In the genomic region with DNA sequence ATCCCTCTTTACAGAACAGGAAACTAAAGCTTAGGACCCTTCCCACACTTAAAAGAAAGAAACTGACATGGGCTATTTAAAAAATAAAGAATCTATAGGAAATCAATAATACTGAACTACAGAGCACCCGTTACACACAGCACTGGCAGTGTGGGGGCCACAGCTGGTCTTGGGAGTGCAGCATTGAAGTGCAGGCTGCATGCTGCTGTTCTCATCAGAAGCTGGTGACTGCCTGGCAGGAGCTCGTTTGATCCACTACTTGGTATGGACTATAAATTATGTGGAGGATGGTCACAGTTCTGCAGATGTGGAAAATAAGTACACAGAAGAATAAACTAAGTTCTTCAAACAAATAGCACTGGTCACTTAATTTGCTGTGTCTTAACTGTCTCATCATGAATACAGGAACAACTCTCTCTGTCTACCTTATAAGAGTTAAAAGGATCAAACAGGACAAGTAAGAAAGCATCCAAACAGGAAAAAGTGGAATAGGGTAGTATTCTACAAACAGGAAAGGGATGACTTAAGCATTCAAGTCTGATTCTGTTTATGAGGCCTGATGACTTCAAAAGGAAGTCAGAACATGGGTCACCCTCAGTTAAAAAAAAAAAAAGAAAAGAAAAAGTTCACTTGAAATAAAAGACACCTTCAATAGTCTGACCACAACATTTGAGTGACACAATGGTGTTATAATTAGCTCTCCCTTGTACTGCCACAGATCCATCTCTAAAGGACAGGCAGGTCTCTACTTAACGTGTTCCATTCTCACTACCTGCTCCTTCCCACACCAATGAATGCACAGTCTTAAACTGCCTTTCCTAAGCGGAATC, we compare ENCODE assay signal across 22 cellular contexts. TPM values are rescaled to one million over a fixed set of nuclear protein-coding genes. Genes with fewer than 3 reads are reported as not detected.
A peak's percentile ranks its signal among the peaks of the same experiment; 100 is the strongest.
DNase-seq lines count a peak whose midpoint lies in the region; ATAC-seq and TF ChIP-seq lines count a peak whose summit lies in the region.
"Had no signal": no experiment of that assay in that cellular context is flagged by ENCODE, and none has a peak within 500 bp of the region (broad histone marks: within the 10 kb centered on the region; RNA-seq: fewer than 3 reads in every experiment).

No MANE protein-coding gene starts in this region.

- H3K27ac ChIP-seq in HEK293 (ENCODE audit: extremely low read depth, low read depth, low read length), result no peak overlapping the region
- peak overlapping the region; percentile 67 for H3K27ac ChIP-seq in psoas muscle
- H3K27ac ChIP-seq: colonic mucosa, GM23248, testis had no signal

- peaks cover 7% of the 10 kb centered on the region for H3K4me1 ChIP-seq in HEK293 (ENCODE audit: control insufficient read depth, insufficient read depth, low read length)
- peaks cover 46% of the 10 kb centered on the region for H3K4me1 ChIP-seq in psoas muscle
- H3K4me1 ChIP-seq: colonic mucosa, testis had no signal

- no peaks in the 10 kb centered on the region for H3K27me3 ChIP-seq in psoas muscle (ENCODE audit: insufficient read depth in 3 of 3, low read length in 2 of 3)
- H3K27me3 ChIP-seq: colonic mucosa, testis had no signal

- ATAC-seq in psoas muscle (peak; percentile 72 to 83 (median 74)), HG02884 (IDR thresholded peaks at IDR 0.05; ENCODE audit: unreplicated experiment) (no peak)
- ATAC-seq in natural killer cell treated with Interleukin-12 subunit alpha and Interleukin-12 subunit beta and Interleukin-15 and Interleukin-18, amount 100 ng/mL, for 72 hours, result no peak
- ATAC-seq: activated CD8-positive, alpha-beta T cell treated with anti-CD3 and anti-CD28 coated beads for 36 hours; CD8-positive, alpha-beta T cell; Panc1 had no signal

- no peaks in the 10 kb centered on the region for H3K9me3 ChIP-seq in HEK293 (ENCODE audit: control insufficient read depth, insufficient read depth, low read depth, low read length)
- H3K9me3 ChIP-seq in psoas muscle, result no peaks in the 10 kb centered on the region
- H3K9me3 ChIP-seq: colonic mucosa, testis had no signal

- peaks cover 10 to 18% of the 10 kb centered on the region in 2 donors for H3K27me3 Mint-ChIP-seq in natural killer cell treated with Interleukin-12 subunit alpha and Interleukin-12 subunit beta and Interleukin-15 and Interleukin-18, amount 100 ng/mL, for 72 hours

- 46 to 57% (median 48%) methylated on average over 4 of the region's 4 CpGs for WGBS in psoas muscle, 3 donors

- no peaks in the 10 kb centered on the region for H3K36me3 Mint-ChIP-seq in natural killer cell treated with Interleukin-12 subunit alpha and Interleukin-12 subunit beta and Interleukin-15 and Interleukin-18, amount 100 ng/mL, for 72 hours
- H3K36me3 Mint-ChIP-seq: CD8-positive, alpha-beta T cell had no signal

- intact Hi-C loops in head of caudate nucleus (cut with DNase I) (no loop called here), psoas muscle (cut with DNase I) (no loop called here)

- CTCF ChIA-PET in HEK293 (lab: Yijun Ruan, JAX), result interaction anchor here (0.9 to 1.1 kb wide), 3 partner anchors 16 to 422 kb away, joined by 3 to 4 read pairs (median 3); no protein-coding TSS in a partner anchor

- TF ChIP-seq CTCF in HEK293 (tag by site-specific recombination; IDR thresholded peaks at IDR 0.05) (no peak), psoas muscle (IDR thresholded peaks at IDR 0.05) (no peak)

- H3K27ac Mint-ChIP-seq in natural killer cell treated with Interleukin-12 subunit alpha and Interleukin-12 subunit beta and Interleukin-15 and Interleukin-18, amount 100 ng/mL, for 72 hours, result no peak overlapping the region
- H3K27ac Mint-ChIP-seq: activated B cell treated with CpG ODN at 0.5 μM for 24 hours; activated CD8-positive, alpha-beta T cell treated with anti-CD3 and anti-CD28 coated beads for 36 hours; CD8-positive, alpha-beta T cell had no signal

- DNase-seq in NCI-H69 (lab: John Stamatoyannopoulos, UW) (peak; percentile 37), head of caudate nucleus (peak in 22 of 42 donors; percentile 19 to 70 (median 44)), psoas muscle (no peak), COLO829 (ENCODE audit: low spot score) (no peak), NCI-H82 (lab: John Stamatoyannopoulos, UW) (no peak)
- DNase-seq in natural killer cell treated with Interleukin-12 subunit alpha and Interleukin-12 subunit beta and Interleukin-15 and Interleukin-18, amount 100 ng/mL, for 72 hours (ENCODE audit: low spot score), result no peak
- DNase-seq: activated B cell treated with CpG ODN at 0.5 μM for 24 hours; activated CD8-positive, alpha-beta T cell treated with anti-CD3 and anti-CD28 coated beads for 36 hours; activated naive CD4-positive, alpha-beta T cell treated with anti-CD3 and anti-CD28 coated beads, Interleukin-2, amount 50 U/mL, for 16 hours; activated T-cell treated with anti-CD3 and anti-CD28 coated beads, Interleukin-2, amount 50 U/mL, for 1 hour; CD8-positive, alpha-beta T cell; colonic mucosa; DND-41; GM23248; kidney glomerular epithelial cell; NCI-H1436; NCI-H2171; NCI-H526; testis had no signal

- H3K36me3 ChIP-seq in HEK293 (ENCODE audit: control insufficient read depth in 2 of 2, insufficient read depth in 1 of 2, low read length in 2 of 2) (no peaks in the 10 kb centered on the region), psoas muscle (ENCODE audit: insufficient read depth in 1 of 2, low read depth in 1 of 2) (no peaks in the 10 kb centered on the region)
- H3K36me3 ChIP-seq: colonic mucosa had no signal

- POLR2A ChIA-PET in HEK293 (lab: Yijun Ruan, JAX), result no interaction called here

- H3K4me3 ChIP-seq in HEK293 (ENCODE audit: low read depth, low read length) (no peak overlapping the region), psoas muscle (no peak overlapping the region)
- H3K4me3 ChIP-seq: colonic mucosa, GM23248, testis had no signal

- H3K4me1 Mint-ChIP-seq in natural killer cell treated with Interleukin-12 subunit alpha and Interleukin-12 subunit beta and Interleukin-15 and Interleukin-18, amount 100 ng/mL, for 72 hours (ENCODE audit: low read depth in 2 of 2), result no peaks in the 10 kb centered on the region
- H3K4me1 Mint-ChIP-seq: activated B cell treated with CpG ODN at 0.5 μM for 24 hours had no signal

- no peak overlapping the region for H3K4me3 Mint-ChIP-seq in natural killer cell treated with Interleukin-12 subunit alpha and Interleukin-12 subunit beta and Interleukin-15 and Interleukin-18, amount 100 ng/mL, for 72 hours
- H3K4me3 Mint-ChIP-seq: activated B cell treated with CpG ODN at 0.5 μM for 24 hours; activated CD8-positive, alpha-beta T cell treated with anti-CD3 and anti-CD28 coated beads for 36 hours; CD8-positive, alpha-beta T cell had no signal

- H3K9me3 Mint-ChIP-seq in natural killer cell treated with Interleukin-12 subunit alpha and Interleukin-12 subunit beta and Interleukin-15 and Interleukin-18, amount 100 ng/mL, for 72 hours, result no peaks in the 10 kb centered on the region
- H3K9me3 Mint-ChIP-seq: activated B cell treated with CpG ODN at 0.5 μM for 24 hours; activated CD8-positive, alpha-beta T cell treated with anti-CD3 and anti-CD28 coated beads for 36 hours; CD8-positive, alpha-beta T cell had no signal

TF ChIP-seq in HEK293, 187 proteins besides CTCF, POLR2A, EP300 and RAD21 (continues in another document):
- peak; percentile 42; the same call in 1 of the 2 replicates for TF ChIP-seq ZSCAN30 (tag by site-specific recombination; IDR thresholded peaks at IDR 0.05)
- TF ChIP-seq ZNF555 (tag by site-specific recombination; conservative IDR thresholded peaks at IDR 0.05), result no peak
- no peak for TF ChIP-seq ZBTB44 (tag by site-specific recombination; IDR thresholded peaks at IDR 0.05)
- TF ChIP-seq ZIC2 (tag by site-specific recombination; IDR thresholded peaks at IDR 0.05), result peak; percentile 50
- no peak for TF ChIP-seq ZFP69B (tag by site-specific recombination; IDR thresholded peaks at IDR 0.05)
- TF ChIP-seq, protein P1, sequence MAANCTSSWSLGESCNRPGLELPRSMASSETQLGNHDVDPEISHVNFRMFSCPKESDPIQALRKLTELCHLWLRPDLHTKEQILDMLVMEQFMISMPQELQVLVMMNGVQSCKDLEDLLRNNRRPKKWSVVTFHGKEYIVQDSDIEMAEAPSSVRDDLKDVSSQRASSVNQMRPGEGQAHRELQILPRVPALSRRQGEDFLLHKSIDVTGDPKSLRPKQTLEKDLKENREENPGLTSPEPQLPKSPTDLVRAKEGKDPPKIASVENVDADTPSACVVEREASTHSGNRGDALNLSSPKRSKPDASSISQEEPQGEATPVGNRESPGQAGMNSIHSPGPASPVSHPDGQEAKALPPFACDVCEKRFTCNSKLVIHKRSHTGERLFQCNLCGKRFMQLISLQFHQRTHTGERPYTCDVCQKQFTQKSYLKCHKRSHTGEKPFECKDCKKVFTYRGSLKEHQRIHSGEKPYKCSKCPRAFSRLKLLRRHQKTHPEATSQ (tag by site-specific recombination; IDR thresholded peaks at IDR 0.05), result no peak
- no peak for TF ChIP-seq ZSCAN16 (tag by site-specific recombination; IDR thresholded peaks at IDR 0.05)
- no peak for TF ChIP-seq ZNF544 (tag by site-specific recombination; IDR thresholded peaks at IDR 0.05)
- no peak for TF ChIP-seq ZNF23 (tag by site-specific recombination; IDR thresholded peaks at IDR 0.05; ENCODE audit: borderline replicate concordance)
- no peak for TF ChIP-seq KLF8 (tag by site-specific recombination; IDR thresholded peaks at IDR 0.05)
- no peak for TF ChIP-seq ZNF211 (tag by site-specific recombination; IDR thresholded peaks at IDR 0.05; ENCODE audit: low read depth)
- TF ChIP-seq ZNF175 (tag by site-specific recombination; IDR thresholded peaks at IDR 0.05), result no peak

RNA-seq across cellular contexts. Expression of gene DOCK4, which starts 21.0 kb away (rescaled TPM):
- total RNA-seq in psoas muscle, result 10 to 100 TPM in 2 of 4 donors, 1 to 10 TPM in 2; 7.1 to 12.7 (median 10.9) TPM
- 1 to 10 TPM; 1.8 to 4.2 (median 3.9) TPM for polyA plus RNA-seq in psoas muscle
- total RNA-seq in natural killer cell treated with Interleukin-12 subunit alpha and Interleukin-12 subunit beta and Interleukin-15 and Interleukin-18, amount 100 ng/mL, for 72 hours, result 1 to 10 TPM; 1.8 to 3.3 TPM

RNA-seq across cellular contexts. Expression of gene ZNF277, which starts 21.3 kb away (rescaled TPM):
- total RNA-seq in psoas muscle, result 10 to 100 TPM; 10.0 to 13.3 (median 12.0) TPM
- polyA plus RNA-seq in psoas muscle, result 10 to 100 TPM in 1 of 3 donors, 1 to 10 TPM in 2; 6.9 to 16.7 (median 8.9) TPM
- 10 to 100 TPM; 11.2 to 15.0 TPM for total RNA-seq in natural killer cell treated with Interleukin-12 subunit alpha and Interleukin-12 subunit beta and Interleukin-15 and Interleukin-18, amount 100 ng/mL, for 72 hours

Comparison
In these comparisons a context has a peak if more than half of its experiments do, and no peak if none do; other contexts are left out.
1. DNase-seq: peak in NCI-H69 (single experiment) and head of caudate nucleus (22 of 42); none in psoas muscle (0 of 2), COLO829 (single experiment), natural killer cell treated with Interleukin-12 subunit alpha and Interleukin-12 subunit beta and Interleukin-15 and Interleukin-18, amount 100 ng/mL, for 72 hours (single experiment) and NCI-H82 (single experiment).
2. ATAC-seq: peak in psoas muscle (4 of 4); none in HG02884 (single experiment) and natural killer cell treated with Interleukin-12 subunit alpha and Interleukin-12 subunit beta and Interleukin-15 and Interleukin-18, amount 100 ng/mL, for 72 hours (0 of 2).